Comparison of ENCODE assay signal across 28 cellular contexts in the genomic region with DNA sequence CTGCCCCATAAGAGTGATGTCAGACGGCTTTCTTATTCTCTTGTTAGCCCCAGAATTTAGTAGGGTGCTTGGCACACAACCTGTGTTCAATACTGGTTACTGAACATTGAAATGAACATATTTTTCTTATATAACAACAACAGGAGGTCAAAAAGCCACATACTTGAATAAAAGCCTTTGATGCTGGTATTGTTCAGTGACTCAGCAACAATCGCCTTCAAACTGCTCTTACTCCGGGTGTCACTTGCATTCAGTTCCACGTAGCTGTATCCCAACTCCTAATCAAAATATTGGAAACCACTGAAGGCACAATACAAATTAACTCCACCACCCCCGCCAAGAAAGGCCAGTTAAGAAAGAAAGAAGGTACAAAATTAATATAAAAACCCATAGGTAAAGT.
DNase-seq lines count a peak whose midpoint lies in the region; ATAC-seq, FAIRE-seq and TF ChIP-seq lines count a peak whose summit lies in the region.
"Had no signal": no experiment of that assay in that cellular context is flagged by ENCODE, and none has a peak within 500 bp of the region (broad histone marks: within the 10 kb centered on the region; RNA-seq: fewer than 3 reads in every experiment).

No MANE protein-coding gene starts in this region.

- H3K36me3 ChIP-seq in PC-9 (ENCODE audit: low read depth) (peaks cover 24% of the 10 kb centered on the region), endothelial cell of umbilical vein (ENCODE audit: control insufficient read depth in 2 of 2, extremely low read depth in 1 of 2, insufficient read depth in 2 of 2, low read length in 2 of 2) (peaks cover 10 to 12% of the 10 kb centered on the region in 2 experiments), mesendoderm (ENCODE audit: control insufficient read depth, insufficient read depth, low read length) (peaks cover 7% of the 10 kb centered on the region)

- no CpG with 5 or more reads among the region's 5 CpGs for WGBS in mesendoderm (ENCODE audit: extremely low coverage, insufficient coverage, low lambda C conversion rate)

- CTCF ChIA-PET in PC-9 (lab: Charles Lee), result interaction anchor here (0.6 kb wide), 1 partner anchor 1467 kb away, joined by 3 read pairs; no protein-coding TSS in a partner anchor
- CTCF ChIA-PET in endothelial cell of umbilical vein (lab: Charles Lee), result interaction anchor here (0.9 to 2.5 kb wide), 2 partner anchors 9 to 49 kb away, joined by 3 to 8 read pairs; no protein-coding TSS in a partner anchor

- H2AFZ ChIP-seq in PC-9 (no peak overlapping the region), endothelial cell of umbilical vein (ENCODE audit: low read depth, low read length) (no peak overlapping the region)

- H3K79me1 ChIP-seq in mesendoderm (ENCODE audit: low read length), result peaks cover 4% of the 10 kb centered on the region

- H3K27me3 ChIP-seq in PC-9 (ENCODE audit: insufficient read depth, low read depth) (no peaks in the 10 kb centered on the region), endothelial cell of umbilical vein (ENCODE audit: control insufficient read depth in 2 of 2, insufficient read depth in 2 of 2, low read length in 2 of 2) (no peaks in the 10 kb centered on the region), mesendoderm (ENCODE audit: insufficient read depth, low read length, poor library complexity) (no peaks in the 10 kb centered on the region)
- H3K27me3 ChIP-seq: colonic mucosa, foreskin keratinocyte, heart right ventricle, thyroid gland had no signal

- H3K4ac ChIP-seq in mesendoderm (ENCODE audit: low read depth, low read length), result no peak overlapping the region

- H3K79me2 ChIP-seq in PC-9 (ENCODE audit: low read depth) (no peaks in the 10 kb centered on the region), endothelial cell of umbilical vein (ENCODE audit: control insufficient read depth, insufficient read depth, low read length) (no peaks in the 10 kb centered on the region), mesendoderm (ENCODE audit: control insufficient read depth, insufficient read depth, low read length) (no peaks in the 10 kb centered on the region)

- H3K4me3 Mint-ChIP-seq in stimulated activated naive CD8-positive, alpha-beta T cell treated with anti-CD3 and anti-CD28 coated beads, Interleukin-15, amount 100 ng/mL, for 72 hours, result no peak overlapping the region
- H3K4me3 Mint-ChIP-seq: CD14-positive monocyte; effector memory CD8-positive, alpha-beta T cell; stimulated activated naive CD8-positive, alpha-beta T cell treated with anti-CD3 and anti-CD28 coated beads, Interleukin-15, Interleukin-2, amounts not matched to agents 100 ng/mL and 50 ng/mL, for 24 hours; WTC11 had no signal

- H3K9me2 ChIP-seq in PC-9 (ENCODE audit: insufficient read depth), result no peaks in the 10 kb centered on the region

- H3K9me3 ChIP-seq in PC-9 (ENCODE audit: insufficient read depth, low read depth) (no peaks in the 10 kb centered on the region), endothelial cell of umbilical vein (replicated peaks; ENCODE audit: control insufficient read depth, insufficient read depth, low read length) (no peaks in the 10 kb centered on the region)
- H3K9me3 ChIP-seq: colonic mucosa, heart right ventricle, prostate gland, thyroid gland had no signal

- no peak overlapping the region for H3K4me3 ChIP-seq in PC-9
- no peak overlapping the region for H3K4me3 ChIP-seq in endothelial cell of umbilical vein (replicated peaks in 1 of 3; ENCODE audit: insufficient read depth in 1 of 3, low read depth in 1 of 3, low read length in 3 of 3)
- no peak overlapping the region for H3K4me3 ChIP-seq in mesendoderm (ENCODE audit: low read length)
- H3K4me3 ChIP-seq: colonic mucosa, heart right ventricle, prostate gland, thyroid gland had no signal

- DNase-seq in PC-9, result no peak
- peak; percentile 5 for DNase-seq in amniotic epithelial cell (ENCODE audit: low read depth)
- DNase-seq in endothelial cell of umbilical vein (ENCODE audit: low read depth, low spot score), result peak; percentile 68
- peak; percentile 59 for DNase-seq in pons (ENCODE audit: low spot score)
- DNase-seq in mesendoderm, result no peak
- no peak for DNase-seq in stimulated activated naive CD8-positive, alpha-beta T cell treated with anti-CD3 and anti-CD28 coated beads, Interleukin-15, amount 100 ng/mL, for 72 hours
- DNase-seq: Calu3; colonic mucosa; DND-41; effector memory CD8-positive, alpha-beta T cell; foreskin keratinocyte; heart right ventricle; left cardiac atrium; mammary epithelial cell; NCI-H1048; NCI-H1694; NCI-H510A treated with DMSO at 0.1 percent for 48 hours; NK-92 treated with Interleukin-12 subunit alpha and Interleukin-12 subunit beta, amount 100 ng/mL, for 24 hours; SHP77; T1000; thyroid gland had no signal

- H3K9me3 Mint-ChIP-seq in stimulated activated naive CD8-positive, alpha-beta T cell treated with anti-CD3 and anti-CD28 coated beads, Interleukin-15, amount 100 ng/mL, for 72 hours, result no peaks in the 10 kb centered on the region
- H3K9me3 Mint-ChIP-seq: effector memory CD8-positive, alpha-beta T cell; stimulated activated naive CD8-positive, alpha-beta T cell treated with anti-CD3 and anti-CD28 coated beads, Interleukin-15, Interleukin-2, amounts not matched to agents 100 ng/mL and 50 ng/mL, for 24 hours; WTC11 had no signal

- H3K27ac ChIP-seq in PC-9 (peak overlapping the region; percentile 16; the same call in 1 of the 2 replicates), endothelial cell of umbilical vein (ENCODE audit: insufficient read depth, low read depth, low read length) (peak overlapping the region; percentile 39), mesendoderm (ENCODE audit: low read depth, low read length) (no peak overlapping the region)
- H3K27ac ChIP-seq: colonic mucosa, foreskin keratinocyte, heart right ventricle, prostate gland, thyroid gland had no signal

- ATAC-seq in GM21515 (IDR thresholded peaks at IDR 0.05; ENCODE audit: unreplicated experiment) (no peak), HG02642 (IDR thresholded peaks at IDR 0.05; ENCODE audit: poor library complexity, unreplicated experiment) (no peak)
- ATAC-seq in stimulated activated naive CD8-positive, alpha-beta T cell treated with anti-CD3 and anti-CD28 coated beads, Interleukin-15, amount 100 ng/mL, for 72 hours, result no peak
- ATAC-seq: effector memory CD8-positive, alpha-beta T cell; foreskin keratinocyte; heart right ventricle; left cardiac atrium; WTC11 had no signal

- no peak overlapping the region for H3K18ac ChIP-seq in mesendoderm (ENCODE audit: low read length)

- no peaks in the 10 kb centered on the region for H3K27me3 Mint-ChIP-seq in stimulated activated naive CD8-positive, alpha-beta T cell treated with anti-CD3 and anti-CD28 coated beads, Interleukin-15, amount 100 ng/mL, for 72 hours
- H3K27me3 Mint-ChIP-seq: effector memory CD8-positive, alpha-beta T cell; stimulated activated naive CD8-positive, alpha-beta T cell treated with anti-CD3 and anti-CD28 coated beads, Interleukin-15, Interleukin-2, amounts not matched to agents 100 ng/mL and 50 ng/mL, for 24 hours had no signal

- H3K27ac Mint-ChIP-seq in stimulated activated naive CD8-positive, alpha-beta T cell treated with anti-CD3 and anti-CD28 coated beads, Interleukin-15, amount 100 ng/mL, for 72 hours, result peak overlapping the region in 1 of 2 donors; percentile 13
- H3K27ac Mint-ChIP-seq: effector memory CD8-positive, alpha-beta T cell; stimulated activated naive CD8-positive, alpha-beta T cell treated with anti-CD3 and anti-CD28 coated beads, Interleukin-15, Interleukin-2, amounts not matched to agents 100 ng/mL and 50 ng/mL, for 24 hours; WTC11 had no signal

- no peak overlapping the region for H3K23ac ChIP-seq in mesendoderm (ENCODE audit: low read length)

- no peaks in the 10 kb centered on the region for H3K4me1 Mint-ChIP-seq in stimulated activated naive CD8-positive, alpha-beta T cell treated with anti-CD3 and anti-CD28 coated beads, Interleukin-15, amount 100 ng/mL, for 72 hours
- H3K4me1 Mint-ChIP-seq: CD14-positive monocyte, WTC11 had no signal

- H2BK5ac ChIP-seq in mesendoderm (ENCODE audit: low read length), result no peak overlapping the region

- TF ChIP-seq CTCF in PC-9 (conservative IDR thresholded peaks at IDR 0.05) (no peak), endothelial cell of umbilical vein (IDR thresholded peaks at IDR 0.05; ENCODE audit: extremely low read depth in 1 of 2, insufficient read depth in 1 of 2, low read depth in 1 of 2, low read length in 2 of 2) (no peak)

- no peak overlapping the region for H4K8ac ChIP-seq in mesendoderm (ENCODE audit: low read depth, low read length)

- peaks cover 5% of the 10 kb centered on the region; the same call in 1 of the 2 replicates for H3K4me1 ChIP-seq in PC-9 (replicated peaks; ENCODE audit: insufficient read depth)
- peaks cover 4% of the 10 kb centered on the region for H3K4me1 ChIP-seq in endothelial cell of umbilical vein (ENCODE audit: control insufficient read depth, extremely low read depth, insufficient read depth, low read length)
- H3K4me1 ChIP-seq in mesendoderm (ENCODE audit: control insufficient read depth, low read depth, low read length), result no peaks in the 10 kb centered on the region
- H3K4me1 ChIP-seq: colonic mucosa, foreskin keratinocyte, prostate gland, thyroid gland had no signal

- H3K9ac ChIP-seq in endothelial cell of umbilical vein (replicated peaks; ENCODE audit: extremely low read depth, insufficient read depth, low read length) (no peak overlapping the region), mesendoderm (ENCODE audit: low read length) (no peak overlapping the region)

- intact Hi-C loops in PC-9 (cut with micrococcal nuclease; ENCODE audit: unreplicated experiment), result no loop called here
- intact Hi-C loops in endothelial cell of umbilical vein (cut with micrococcal nuclease), result loop anchor here (5.0 kb wide), 1 partner anchor 47 kb away; no protein-coding TSS in a partner anchor

- H2AK5ac ChIP-seq in mesendoderm (ENCODE audit: low read length), result no peak overlapping the region

- no peaks in the 10 kb centered on the region for H3K9me1 ChIP-seq in endothelial cell of umbilical vein (replicated peaks; ENCODE audit: control insufficient read depth, extremely low read depth, insufficient read depth, low read length)

- peak; percentile 67 for FAIRE-seq in endothelial cell of umbilical vein (lab: Jason Lieb, UNC)
- FAIRE-seq: GM19239 had no signal

- H2BK120ac ChIP-seq in mesendoderm (ENCODE audit: low read depth, low read length), result no peak overlapping the region

- H3K4me2 ChIP-seq in PC-9 (no peak overlapping the region), endothelial cell of umbilical vein (ENCODE audit: insufficient read depth, low read length) (no peak overlapping the region), mesendoderm (ENCODE audit: low read length) (no peak overlapping the region)

- no TSS peak for BruUV-seq in PC-9 (replicated peaks; lab: Mats Ljungman, UMichigan)
- BruUV-seq in endothelial cell of umbilical vein (replicated peaks; lab: Mats Ljungman, UMichigan), result no TSS peak

- no peak for TF ChIP-seq POLR2A in endothelial cell of umbilical vein (IDR thresholded peaks at IDR 0.05; ENCODE audit: low read depth, low read length)

- no peak overlapping the region for H3K56ac ChIP-seq in mesendoderm (ENCODE audit: low read length)

- H2BK15ac ChIP-seq in mesendoderm (replicated peaks; ENCODE audit: low read depth), result no peak overlapping the region

- no peak overlapping the region for H4K5ac ChIP-seq in mesendoderm (ENCODE audit: low read length)

- POLR2A ChIA-PET in PC-9 (lab: Charles Lee; ENCODE audit: unreplicated experiment), result no interaction called here
- POLR2A ChIA-PET in endothelial cell of umbilical vein (lab: Charles Lee), result no interaction called here

- H3F3A ChIP-seq in PC-9 (ENCODE audit: insufficient read depth, low read depth), result peaks cover 4% of the 10 kb centered on the region

- dilution Hi-C loops in endothelial cell of umbilical vein (cut with MboI; ENCODE audit: extremely low pct_ligation_motif_present, low sequenced_read_pairs), result no loop called here

- H4K20me1 ChIP-seq in PC-9 (ENCODE audit: insufficient read depth) (no peaks in the 10 kb centered on the region), endothelial cell of umbilical vein (replicated peaks; ENCODE audit: control insufficient read depth, extremely low read depth, insufficient read depth, low read length) (no peaks in the 10 kb centered on the region)

Comparison
In these comparisons a context has a peak if more than half of its experiments do, and no peak if none do; other contexts are left out.
1. DNase-seq: peak in amniotic epithelial cell (single experiment), endothelial cell of umbilical vein (single experiment) and pons (single experiment); none in PC-9 (0 of 2), mesendoderm (single experiment) and stimulated activated naive CD8-positive, alpha-beta T cell treated with anti-CD3 and anti-CD28 coated beads, Interleukin-15, amount 100 ng/mL, for 72 hours (0 of 2).